Comparison of ENCODE assay signal across 8 cellular contexts in the genomic region with DNA sequence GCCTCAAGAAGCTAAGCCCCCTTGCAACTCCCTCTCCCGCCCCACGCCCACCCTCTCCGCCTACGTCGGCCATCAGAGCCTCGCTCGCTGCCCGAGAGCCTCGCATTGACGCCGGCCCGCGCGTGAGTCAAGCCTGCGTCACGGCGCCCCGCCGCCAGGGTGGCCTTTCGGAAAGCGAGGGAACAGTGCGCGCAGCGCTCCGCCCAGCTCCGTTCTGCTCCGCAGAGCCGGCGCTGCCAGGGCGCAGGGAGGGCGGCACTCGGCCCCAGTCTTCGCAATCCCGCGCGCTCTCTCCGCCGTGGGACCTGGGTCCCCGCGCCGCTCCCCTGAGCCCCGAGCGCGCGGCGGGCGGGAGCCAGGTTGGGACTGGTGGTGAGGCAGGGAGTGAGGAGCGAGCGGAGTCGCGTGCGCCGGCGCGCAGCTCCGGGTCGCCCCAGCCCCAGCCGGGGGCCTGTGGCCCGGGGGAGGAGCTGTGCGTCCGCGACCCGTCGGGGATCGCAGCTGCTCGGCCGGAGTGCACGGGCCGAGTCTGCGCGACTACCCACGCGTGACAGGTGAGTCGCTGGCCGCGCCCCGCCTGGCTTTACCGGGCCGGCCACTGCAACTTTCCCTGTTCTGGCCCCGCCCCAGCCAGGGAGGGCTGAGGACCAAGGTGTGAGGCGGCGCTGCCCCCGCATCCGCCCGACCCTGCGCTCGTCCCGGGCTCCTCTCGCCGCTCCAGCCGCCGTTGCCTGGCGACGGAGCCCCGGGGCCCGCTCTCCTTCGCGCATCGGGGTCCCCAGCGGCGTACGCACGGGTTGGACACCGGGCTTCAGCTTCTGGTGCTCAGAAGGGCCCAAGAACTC. TPM values are rescaled to one million over a fixed set of nuclear protein-coding genes. Genes with fewer than 3 reads are reported as not detected.
DNase-seq lines count a peak whose midpoint lies in the region; FAIRE-seq and TF ChIP-seq lines count a peak whose summit lies in the region.

TSS of gene SLC6A17 (plus strand) at position 165 of the 845 bp plus-strand sequence. CDS start 16,436 bp downstream, outside the sequence.

- 1 to 3% (median 3%) methylated on average over 65 to 104 of the region's 104 CpGs for WGBS in small intestine, 3 donors

- 0 out of 2 replicates have a peak, but pooled peaks have one; percentile 6 for TF ChIP-seq CTCF in AG10803 (conservative IDR thresholded peaks at IDR 0.05; ENCODE audit: low read length)
- peak; percentile 63 for TF ChIP-seq CTCF in HFFc6 (IDR thresholded peaks at IDR 0.05)

- H3K36me3 Mint-ChIP-seq in HFFc6 (ENCODE audit: low read depth): no peaks in the 10 kb centered on the region

- no peaks in the 10 kb centered on the region for H3K36me3 ChIP-seq in small intestine (ENCODE audit: control insufficient read depth in 2 of 2, insufficient read depth in 2 of 2, low read length in 2 of 2)

- peak within 1 kb of the TSS; percentile 41 for H3K4me3 Mint-ChIP-seq in HFFc6

- H3K9me3 Mint-ChIP-seq in HFFc6: no peaks in the 10 kb centered on the region

- H3K4me3 ChIP-seq in AG10803 (ENCODE audit: low read length) (peak within 1 kb of the TSS; percentile 30), small intestine (ENCODE audit: low read depth in 1 of 2, low read length in 2 of 2) (no peak within 1 kb of the TSS)

- FAIRE-seq in small intestine (lab: Jason Lieb, UNC): no peak

- H3K27ac Mint-ChIP-seq in HFFc6: no peak within 1 kb of the TSS

- peaks cover 5% of the 10 kb centered on the region for H3K27me3 Mint-ChIP-seq in HFFc6 (ENCODE audit: insufficient read depth)

- no peak within 1 kb of the TSS for H3K27ac ChIP-seq in small intestine (ENCODE audit: low read depth in 1 of 2, low read length in 1 of 2)

- peaks cover 7 to 38% of the 10 kb centered on the region in 2 donors for H3K27me3 ChIP-seq in small intestine (ENCODE audit: control insufficient read depth in 2 of 2, insufficient read depth in 2 of 2, low read length in 2 of 2)

- peak; percentile 54 for DNase-seq in AG10803 (ENCODE audit: low read depth)
- peak; percentile 65 for DNase-seq in HFFc6
- DNase-seq in activated T-cell treated with anti-CD3 and anti-CD28 coated beads, Interleukin-2, amount 50 U/mL, for 48 hours: peak; percentile 75 to 80
- DNase-seq in germinal center (ENCODE audit: low spot score): peak; percentile 65
- peak; percentile 81 for DNase-seq in stimulated activated CD4-positive, alpha-beta T cell treated with anti-CD3 and anti-CD28 coated beads, Interleukin-15, amount 100 ng/mL, for 24 hours
- no peak for DNase-seq in small intestine
- DNase-seq in NK-92 (lab: John Stamatoyannopoulos, UW; ENCODE audit: unreplicated experiment): no peak
- DNase-seq in T-helper 9 cell: no peak

- H3K4me1 ChIP-seq in small intestine (ENCODE audit: control insufficient read depth in 2 of 2, insufficient read depth in 1 of 2, low read depth in 1 of 2, low read length in 1 of 2): no peaks in the 10 kb centered on the region

- H3K9me3 ChIP-seq in small intestine (ENCODE audit: control insufficient read depth, low read depth): no peaks in the 10 kb centered on the region

- H3K4me1 Mint-ChIP-seq in HFFc6 (ENCODE audit: low read depth): peaks cover 17% of the 10 kb centered on the region

RNA-seq across cellular contexts. Expression of gene SLC6A17, which starts in this region (rescaled TPM):
- total RNA-seq in HFFc6 (2021; fragmentation: NEBNext Ultra II Directional; extraction: Animal tissue kit (Norgen Biotek cat#: 25700)): 1 to 10 TPM; 1.7 to 5.3 (median 2.0) TPM
- under 1 TPM in 1 of 3 donors, not detected in 2; 0.49 TPM for polyA plus RNA-seq in small intestine

Comparison
In these comparisons a context has a peak if more than half of its experiments do, and no peak if none do; other contexts are left out.
1. DNase-seq: peak in AG10803 (single experiment), HFFc6 (single experiment), activated T-cell treated with anti-CD3 and anti-CD28 coated beads, Interleukin-2, amount 50 U/mL, for 48 hours (2 of 2), germinal center (single experiment) and stimulated activated CD4-positive, alpha-beta T cell treated with anti-CD3 and anti-CD28 coated beads, Interleukin-15, amount 100 ng/mL, for 24 hours (single experiment); none in small intestine (single experiment), NK-92 (single experiment) and T-helper 9 cell (single experiment).